ENCODE assay signal across 8 cellular contexts in the genomic region with DNA sequence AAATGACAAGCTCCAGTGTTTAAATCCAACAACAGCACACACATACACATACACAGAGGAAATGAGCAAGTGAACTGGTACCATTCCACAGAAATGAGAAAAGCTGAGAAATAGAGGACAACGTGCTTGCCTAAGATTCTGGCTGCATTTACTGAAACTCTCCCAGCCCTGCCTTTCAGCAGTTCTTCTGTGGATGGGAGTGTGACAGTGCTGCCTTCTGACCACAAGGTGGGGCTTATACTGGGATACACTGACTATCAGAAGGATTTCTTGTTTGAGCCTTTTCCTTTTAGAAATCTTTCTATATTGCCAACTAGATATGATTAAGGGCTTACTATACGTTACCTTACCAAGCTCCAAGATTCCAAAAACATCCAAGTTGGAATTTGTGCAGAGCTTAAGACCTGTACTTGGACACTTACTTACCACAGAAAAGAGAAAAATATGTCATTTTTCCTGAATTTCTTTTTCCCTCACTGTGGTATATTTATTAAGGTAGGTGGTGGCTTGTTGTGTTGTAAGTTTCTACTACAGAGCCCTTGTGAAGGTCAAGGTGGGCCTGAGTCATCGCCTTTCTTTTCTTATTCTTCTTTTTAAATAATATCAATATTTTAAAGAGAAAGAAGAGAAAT. TPM values are rescaled to one million over a fixed set of nuclear protein-coding genes. Genes with fewer than 3 reads are reported as not detected.
DNase-seq lines count a peak whose midpoint lies in the region; ATAC-seq and TF ChIP-seq lines count a peak whose summit lies in the region.

No MANE protein-coding gene starts in this region.

- ATAC-seq in GM18861 (IDR thresholded peaks at IDR 0.05; ENCODE audit: unreplicated experiment) (peak; percentile 60), HG03135 (IDR thresholded peaks at IDR 0.05; ENCODE audit: unreplicated experiment) (peak; percentile 66), right cardiac atrium (peak; percentile 90 to 94), HG02610 (IDR thresholded peaks at IDR 0.05; ENCODE audit: unreplicated experiment) (no peak)

- H3K4me3 ChIP-seq in BLaER1 treated with 17β-estradiol and CSF1 and Interleukin-3, amounts not matched to agents 10 nM and 100 nM, result no peak overlapping the region
- no peak overlapping the region for H3K4me3 ChIP-seq in right cardiac atrium (ENCODE audit: low read length)
- H3K4me3 ChIP-seq in sigmoid colon, result no peak overlapping the region

- H3K4me1 ChIP-seq in BLaER1 treated with 17β-estradiol and CSF1 and Interleukin-3, amounts not matched to agents 10 nM and 100 nM, result peaks cover under 1 to 100% (median 38%) of the 10 kb centered on the region in 10 experiments; a peak in 18 of 20 replicates
- H3K4me1 ChIP-seq in right cardiac atrium (ENCODE audit: control insufficient read depth, insufficient read depth, low read length), result no peaks in the 10 kb centered on the region
- H3K4me1 ChIP-seq in sigmoid colon, result peaks cover 0 to 35% (median 28%) of the 10 kb centered on the region in 4 donors

- peak; percentile 3 for DNase-seq in NCI-H446 treated with DMSO at 0.1 percent for 48 hours (lab: John Stamatoyannopoulos, UW)
- DNase-seq in amniotic stem cell (lab: John Stamatoyannopoulos, UW), result peak; percentile 42
- peak; percentile 67 to 81 (median 72) for DNase-seq in right cardiac atrium
- peak; percentile 85 for DNase-seq in sigmoid colon

- TF ChIP-seq CTCF in sigmoid colon (IDR thresholded peaks at IDR 0.05), result peak; percentile 52 to 79 (median 74)

- H3K9me3 ChIP-seq in BLaER1 treated with 17β-estradiol and CSF1 and Interleukin-3, amounts not matched to agents 10 nM and 100 nM (replicated peaks in 1 of 11), result peaks cover 0 to 14% (median 0%) of the 10 kb centered on the region in 11 experiments; a peak in 4 of 22 replicates
- no peaks in the 10 kb centered on the region for H3K9me3 ChIP-seq in right cardiac atrium (ENCODE audit: control insufficient read depth, low read length)
- H3K9me3 ChIP-seq in sigmoid colon, result no peaks in the 10 kb centered on the region

- no peak for TF ChIP-seq EP300 in sigmoid colon (IDR thresholded peaks at IDR 0.05)

- no peaks in the 10 kb centered on the region for H3K36me3 ChIP-seq in BLaER1 treated with 17β-estradiol and CSF1 and Interleukin-3, amounts not matched to agents 10 nM and 100 nM
- no peaks in the 10 kb centered on the region for H3K36me3 ChIP-seq in sigmoid colon

- intact Hi-C loops in right cardiac atrium (cut with DNase I) (loop anchor here in 3 of 4 donors (5.0 to 10.0 kb wide), 2 partner anchors 403 to 405 kb away; no protein-coding TSS in a partner anchor), sigmoid colon (cut with DNase I) (loop anchor here (2.0 to 10.0 kb wide), 4 partner anchors 67 to 405 kb away; partner anchors contain the start of gene CXCL1)

- WGBS in right cardiac atrium, result 32% methylated on average over 3 of the region's 3 CpGs
- WGBS in sigmoid colon, 2 donors, result 34 to 45% methylated on average over 3 of the region's 3 CpGs

- no peak for TF ChIP-seq POLR2A in sigmoid colon (IDR thresholded peaks at IDR 0.05)

- H3K9ac ChIP-seq in BLaER1 treated with 17β-estradiol and CSF1 and Interleukin-3, amounts not matched to agents 10 nM and 100 nM, result peak overlapping the region in 4 of 11 experiments; percentile 24 to 78 (median 64); a peak in 8 of 22 replicates

- H3K27me3 ChIP-seq in BLaER1 treated with 17β-estradiol and CSF1 and Interleukin-3, amounts not matched to agents 10 nM and 100 nM, result no peaks in the 10 kb centered on the region
- H3K27me3 ChIP-seq in right cardiac atrium (ENCODE audit: control insufficient read depth, insufficient read depth) (no peaks in the 10 kb centered on the region), sigmoid colon (no peaks in the 10 kb centered on the region)

- no peaks in the 10 kb centered on the region for H4K20me1 ChIP-seq in BLaER1 treated with 17β-estradiol and CSF1 and Interleukin-3, amounts not matched to agents 10 nM and 100 nM

- H3K27ac ChIP-seq in BLaER1 treated with 17β-estradiol and CSF1 and Interleukin-3, amounts not matched to agents 10 nM and 100 nM, result peak overlapping the region in 7 of 11 experiments; percentile 50 to 97 (median 85); a peak in 11 of 22 replicates
- peak overlapping the region; percentile 74 for H3K27ac ChIP-seq in right cardiac atrium (ENCODE audit: low read length)
- no peak overlapping the region for H3K27ac ChIP-seq in sigmoid colon

- peak overlapping the region in 3 of 11 experiments; percentile 72 to 83 (median 72); a peak in 7 of 22 replicates for H3K4me2 ChIP-seq in BLaER1 treated with 17β-estradiol and CSF1 and Interleukin-3, amounts not matched to agents 10 nM and 100 nM

RNA-seq across cellular contexts. Expression of gene CXCL8, which starts 10.7 kb away (rescaled TPM):
- total RNA-seq in right cardiac atrium (1 to 10 TPM in 1 of 4 donors, under 1 TPM in 3; 0.31 to 1.7 (median 0.41) TPM), sigmoid colon (1 to 10 TPM in 1 of 4 donors, under 1 TPM in 2, not detected in 1; 0.36 to 3.4 (median 0.66) TPM)
- polyA plus RNA-seq in right cardiac atrium (1.6 TPM), sigmoid colon (100 to 1,000 TPM in 1 of 3 donors, 10 to 100 TPM in 2; 12.6 to 109 (median 13.4) TPM)

Comparison
In these comparisons a context has a peak if more than half of its experiments do, and no peak if none do; other contexts are left out.
1. H3K27ac ChIP-seq: peak in BLaER1 treated with 17β-estradiol and CSF1 and Interleukin-3, amounts not matched to agents 10 nM and 100 nM (7 of 11) and right cardiac atrium (single experiment); none in sigmoid colon (0 of 4).
2. DNase-seq: peak in every context shown above with its lines; median percentile 85 in sigmoid colon; 72 in right cardiac atrium; 42 in amniotic stem cell; 3 in NCI-H446 treated with DMSO at 0.1 percent for 48 hours.